8 cellular contexts compared by ENCODE assay signal in the genomic region with DNA sequence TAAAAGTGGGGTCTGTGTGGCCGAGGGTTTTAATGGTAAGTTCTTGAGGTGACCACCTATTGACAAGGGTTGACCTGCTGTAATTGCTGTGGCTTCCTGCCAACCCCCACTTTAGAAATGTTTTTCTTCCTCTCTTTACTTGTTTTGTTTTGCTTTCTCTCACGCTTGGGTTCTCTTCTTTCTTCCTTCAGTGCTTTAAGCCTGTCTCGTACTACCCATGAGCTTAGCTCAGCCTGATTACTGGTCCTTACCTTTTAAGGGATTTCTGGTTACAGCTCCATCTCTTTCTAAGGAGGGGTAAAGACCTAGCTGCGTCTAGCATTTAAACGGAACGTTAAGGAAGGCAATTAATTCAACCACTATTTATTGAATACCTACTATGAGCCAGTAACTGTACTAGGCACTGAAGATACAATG. TPM values are rescaled to one million over a fixed set of nuclear protein-coding genes. Genes with fewer than 3 reads are reported as not detected.
DNase-seq lines count a peak whose midpoint lies in the region; TF ChIP-seq lines count a peak whose summit lies in the region.

No MANE protein-coding gene starts in this region.

- H3K4me1 Mint-ChIP-seq in activated CD4-positive, alpha-beta T cell treated with anti-CD3 and anti-CD28 coated beads, Interleukin-2, amount 10 ng/mL, durations not matched to agents 24 days and 14 days: peaks cover 30% of the 10 kb centered on the region

- DNase-seq in activated CD4-positive, alpha-beta T cell treated with anti-CD3 and anti-CD28 coated beads, Interleukin-2, amount 10 ng/mL, durations not matched to agents 24 days and 14 days: no peak
- no peak for DNase-seq in activated CD4-positive, alpha-beta T cell treated with anti-CD3 and anti-CD28 coated beads, Interleukin-2, amount 50 U/mL, for 1 hour
- peak; percentile 17 for DNase-seq in HEK293T (ENCODE audit: extremely low spot score)
- peak; percentile 55 for DNase-seq in NCI-H146 (lab: John Stamatoyannopoulos, UW)
- DNase-seq in astrocyte of the hippocampus (ENCODE audit: low read depth, low spot score): peak; percentile 73
- peak; percentile 58 for DNase-seq in kidney tubule cell (ENCODE audit: low spot score)
- DNase-seq in superior temporal gyrus (ENCODE audit: extremely low spot score): peak; percentile 67
- no peak for DNase-seq in NCI-H526 treated with DMSO at 0.1 percent for 48 hours (lab: John Stamatoyannopoulos, UW)

- H3K9me3 Mint-ChIP-seq in activated CD4-positive, alpha-beta T cell treated with anti-CD3 and anti-CD28 coated beads, Interleukin-2, amount 10 ng/mL, durations not matched to agents 24 days and 14 days: no peaks in the 10 kb centered on the region

- H3K4me3 Mint-ChIP-seq in activated CD4-positive, alpha-beta T cell treated with anti-CD3 and anti-CD28 coated beads, Interleukin-2, amount 10 ng/mL, durations not matched to agents 24 days and 14 days: peak overlapping the region; percentile 89

- peaks cover 5% of the 10 kb centered on the region for H3K36me3 Mint-ChIP-seq in activated CD4-positive, alpha-beta T cell treated with anti-CD3 and anti-CD28 coated beads, Interleukin-2, amount 10 ng/mL, durations not matched to agents 24 days and 14 days (ENCODE audit: low read depth)

- H3K27ac Mint-ChIP-seq in activated CD4-positive, alpha-beta T cell treated with anti-CD3 and anti-CD28 coated beads, Interleukin-2, amount 10 ng/mL, durations not matched to agents 24 days and 14 days: peak overlapping the region; percentile 94

- POLR2A ChIA-PET in HEK293T (lab: Yijun Ruan, JAX): interaction anchor here (0.6 to 1.8 kb wide), 4 partner anchors 10 to 265 kb away, joined by 3 to 5 read pairs (median 4); no protein-coding TSS in a partner anchor

- intact Hi-C loops in activated CD4-positive, alpha-beta T cell treated with anti-CD3 and anti-CD28 coated beads, Interleukin-2, amount 10 ng/mL, durations not matched to agents 24 days and 14 days (cut with micrococcal nuclease): loop anchor here (1.0 to 10.0 kb wide), 3 partner anchors 48 to 251 kb away; a partner anchor contains a TSS

- CTCF ChIA-PET in HEK293T (lab: Yijun Ruan, JAX): no interaction called here

- no peaks in the 10 kb centered on the region for H3K27me3 Mint-ChIP-seq in activated CD4-positive, alpha-beta T cell treated with anti-CD3 and anti-CD28 coated beads, Interleukin-2, amount 10 ng/mL, durations not matched to agents 24 days and 14 days

TF ChIP-seq in HEK293T, 16 proteins besides CTCF, POLR2A, EP300 and RAD21:
- no peak for TF ChIP-seq FOXK2 (IDR thresholded peaks at IDR 0.05)
- no peak for TF ChIP-seq SP1 (IDR thresholded peaks at IDR 0.05)
TF ChIP-seq in HEK293T: peak in this region for 0.

RNA-seq across cellular contexts. Expression of a gene that starts 0.7 kb away (rescaled TPM):
- total RNA-seq in activated CD4-positive, alpha-beta T cell treated with anti-CD3 and anti-CD28 coated beads, Interleukin-2, amount 10 ng/mL, durations not matched to agents 24 days and 14 days: 78.9 and 84.8 TPM in 2 replicates

Comparison
In these comparisons a context has a peak if more than half of its experiments do, and no peak if none do; other contexts are left out.
1. DNase-seq: peak in HEK293T (single experiment), NCI-H146 (single experiment), astrocyte of the hippocampus (single experiment), kidney tubule cell (single experiment) and superior temporal gyrus (single experiment); none in activated CD4-positive, alpha-beta T cell treated with anti-CD3 and anti-CD28 coated beads, Interleukin-2, amount 10 ng/mL, durations not matched to agents 24 days and 14 days (single experiment), activated CD4-positive, alpha-beta T cell treated with anti-CD3 and anti-CD28 coated beads, Interleukin-2, amount 50 U/mL, for 1 hour (single experiment) and NCI-H526 treated with DMSO at 0.1 percent for 48 hours (single experiment).